In the genomic region with DNA sequence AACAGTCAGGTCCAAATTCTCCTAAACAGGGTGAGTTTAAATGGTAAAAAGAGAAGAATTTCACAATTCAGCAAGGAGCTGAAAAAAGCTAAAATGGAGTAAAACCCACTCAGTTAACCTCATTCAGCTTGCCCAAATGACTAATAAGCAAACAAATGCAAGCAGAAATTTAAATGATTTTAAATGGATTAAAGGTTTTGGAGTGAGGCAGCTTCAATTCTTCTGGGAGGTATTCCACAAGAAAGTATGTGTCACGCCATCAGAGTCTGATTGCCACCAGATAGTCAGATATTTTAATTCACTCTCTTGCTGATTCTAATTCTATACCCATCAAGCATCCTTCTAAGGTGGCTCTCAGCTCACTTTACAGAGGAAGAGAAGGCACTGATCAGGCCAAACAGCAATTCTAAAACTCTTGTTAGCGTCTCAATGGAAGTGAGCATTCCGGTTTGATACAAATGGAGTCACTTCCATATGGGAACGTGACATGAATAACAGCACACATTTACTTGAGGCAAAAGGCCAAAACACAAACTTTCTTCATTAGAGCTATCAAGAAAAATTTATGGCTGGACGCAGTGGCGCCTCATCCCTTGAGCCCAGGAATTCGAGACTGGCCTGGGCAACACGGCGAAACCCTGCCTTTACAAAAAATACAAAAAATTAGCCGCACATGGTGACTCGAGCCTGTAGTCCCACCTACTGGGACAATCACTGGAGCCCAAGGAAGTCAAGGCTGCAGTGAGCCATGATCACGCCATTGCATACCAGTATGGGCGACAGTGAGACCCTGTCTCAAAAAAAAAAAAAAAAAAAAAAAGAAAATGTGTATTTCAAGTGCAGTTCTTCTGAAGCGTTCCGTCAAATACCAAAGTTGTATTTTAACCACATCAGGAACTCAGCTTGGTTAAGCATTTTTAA, we compare ENCODE assay signal across 8 cellular contexts. TPM values are rescaled to one million over a fixed set of nuclear protein-coding genes. Genes with fewer than 3 reads are reported as not detected.
DNase-seq lines count a peak whose midpoint lies in the region; ATAC-seq and TF ChIP-seq lines count a peak whose summit lies in the region.

No MANE protein-coding gene starts in this region.

- H3K27me3 ChIP-seq in SU-DHL-6 (ENCODE audit: low read length) (no peaks in the 10 kb centered on the region), foreskin keratinocyte (no peaks in the 10 kb centered on the region), skeletal muscle satellite cell (ENCODE audit: control insufficient read depth, insufficient read depth, low read length) (no peaks in the 10 kb centered on the region)

- H3K9ac ChIP-seq in SU-DHL-6 (ENCODE audit: low read length) (peak overlapping the region; percentile 97), skeletal muscle satellite cell (ENCODE audit: low read depth, low read length) (peak overlapping the region; percentile 98)

- peaks cover 8% of the 10 kb centered on the region for H3K4me1 ChIP-seq in foreskin keratinocyte
- H3K4me1 ChIP-seq in skeletal muscle satellite cell (ENCODE audit: control insufficient read depth, insufficient read depth, low read length): peaks cover 15% of the 10 kb centered on the region

- H3K9me2 ChIP-seq in SU-DHL-6 (replicated peaks; ENCODE audit: insufficient read depth, low read length): no peaks in the 10 kb centered on the region

- TF ChIP-seq CTCF in GM12875 (IDR thresholded peaks at IDR 0.05; ENCODE audit: borderline replicate concordance, insufficient read depth, low read depth, low read length): no peak
- no peak for TF ChIP-seq CTCF in SU-DHL-6 (IDR thresholded peaks at IDR 0.05; ENCODE audit: insufficient read depth, low read length, poor library complexity, severe bottlenecking)
- TF ChIP-seq CTCF in foreskin keratinocyte (conservative IDR thresholded peaks at IDR 0.05): no peak

- H3K4me3 ChIP-seq in GM12875 (ENCODE audit: low read depth, low read length): peak overlapping the region; percentile 89
- peak overlapping the region; percentile 95 for H3K4me3 ChIP-seq in SU-DHL-6 (ENCODE audit: insufficient read depth, low read length, poor library complexity, severe bottlenecking)
- peak overlapping the region; percentile 94 for H3K4me3 ChIP-seq in skeletal muscle satellite cell (ENCODE audit: low read length)

- ATAC-seq in foreskin keratinocyte: no peak
- no peak for ATAC-seq in left lobe of liver

- peaks cover 27% of the 10 kb centered on the region; the same call in 1 of the 2 replicates for H3K36me3 ChIP-seq in SU-DHL-6 (ENCODE audit: low read length)
- peaks cover 30% of the 10 kb centered on the region for H3K36me3 ChIP-seq in skeletal muscle satellite cell (ENCODE audit: insufficient read depth, low read length)

- H3K4me2 ChIP-seq in SU-DHL-6 (ENCODE audit: low read depth, low read length, poor library complexity, severe bottlenecking) (peak overlapping the region; percentile 70), skeletal muscle satellite cell (ENCODE audit: low read length) (peak overlapping the region; percentile 84)

- H2AFZ ChIP-seq in SU-DHL-6 (ENCODE audit: low read depth, low read length, severe bottlenecking): no peak overlapping the region

- peaks cover 51% of the 10 kb centered on the region for H3K79me2 ChIP-seq in SU-DHL-6 (ENCODE audit: insufficient read depth, low read length)

- H3K27ac ChIP-seq in SU-DHL-6 (ENCODE audit: low read depth, low read length): no peak overlapping the region; the same call in 1 of the 2 replicates
- peak overlapping the region; percentile 82 for H3K27ac ChIP-seq in foreskin keratinocyte

- H3K9me3 ChIP-seq in SU-DHL-6 (ENCODE audit: insufficient read depth, low read length) (no peaks in the 10 kb centered on the region), skeletal muscle satellite cell (replicated peaks; ENCODE audit: low read length) (no peaks in the 10 kb centered on the region)

- 0 out of 2 replicates have a peak, but pooled peaks cover 4% of the 10 kb centered on the region for H4K20me1 ChIP-seq in SU-DHL-6 (ENCODE audit: low read depth, low read length)

- peaks cover 6% of the 10 kb centered on the region; the same call in 1 of the 2 replicates for H3F3A ChIP-seq in SU-DHL-6 (ENCODE audit: insufficient read depth)

- DNase-seq in foreskin keratinocyte: no peak
- no peak for DNase-seq in dedifferentiated amniotic fluid mesenchymal stem cell (ENCODE audit: extremely low spot score)
- no peak for DNase-seq in stimulated activated CD8-positive, alpha-beta memory T cell treated with anti-CD3 and anti-CD28 coated beads, Interleukin-4, amount 100 ng/mL, for 48 hours
- no peak for DNase-seq in GM19238 (ENCODE audit: insufficient read length, low spot score)
- DNase-seq in left lobe of liver (ENCODE audit: low spot score): no peak

RNA-seq across cellular contexts. Expression of a gene that starts 2.0 kb away (rescaled TPM):
- 8.3 and 9.5 TPM in 2 replicates for total RNA-seq in foreskin keratinocyte
- polyA plus RNA-seq in foreskin keratinocyte: 3.0 and 3.9 TPM in 2 replicates
- total RNA-seq in skeletal muscle satellite cell (2012; rRNA removed): 26.2 and 35.7 TPM in 2 replicates
- 17.6 TPM for total RNA-seq in left lobe of liver

RNA-seq across cellular contexts. Expression of a gene that starts 34.7 kb away (rescaled TPM):
- total RNA-seq in foreskin keratinocyte (0.04 TPM in 1 of 2 replicates, not detected in the other), left lobe of liver (1.2 TPM)
- 0.03 and 0.07 TPM in 2 replicates for polyA plus RNA-seq in foreskin keratinocyte
- 0.22 and 0.25 TPM in 2 replicates for total RNA-seq in skeletal muscle satellite cell (2012; rRNA removed)
